Comparison of ENCODE assay signal across 8 cellular contexts in the genomic region with DNA sequence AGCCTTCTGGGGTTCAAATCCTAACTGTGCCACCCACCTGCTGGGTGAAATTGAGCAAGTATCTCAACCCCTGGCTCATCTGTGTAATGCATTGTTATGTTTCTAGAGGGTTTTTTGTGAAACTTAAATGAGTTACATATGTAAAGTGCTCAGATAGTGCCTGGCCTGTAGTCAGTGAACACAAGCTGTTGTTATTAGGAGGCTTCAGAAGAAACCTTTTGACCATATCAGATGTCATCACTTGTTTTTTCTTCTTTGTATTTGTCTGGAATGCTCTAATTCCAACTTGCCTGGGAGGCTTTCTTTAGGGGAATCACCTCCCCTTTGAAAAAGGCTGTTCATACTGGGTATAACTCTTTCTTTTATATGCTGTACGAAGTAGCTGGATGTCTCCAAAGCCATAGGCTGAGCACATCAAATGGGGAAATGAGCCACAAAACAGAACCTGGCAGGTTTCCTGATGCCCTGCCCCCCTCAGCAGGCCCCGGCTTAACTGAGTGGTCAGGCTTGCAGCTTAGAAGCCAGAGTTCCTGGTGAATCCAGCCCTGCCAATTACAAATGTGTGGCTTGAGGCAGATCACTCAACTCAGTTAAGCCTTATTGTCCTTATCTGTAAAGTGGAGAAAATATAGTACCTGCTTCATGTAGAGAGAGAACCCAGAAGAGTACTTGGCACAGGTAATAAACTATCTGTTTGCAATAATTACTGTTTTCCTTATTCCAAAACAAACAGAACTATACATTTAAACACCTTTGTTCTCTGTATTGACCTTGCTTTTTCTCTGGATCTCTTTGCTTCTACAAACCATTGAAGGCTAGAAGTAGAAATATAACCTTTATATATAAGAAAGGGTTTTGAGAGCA.
DNase-seq lines count a peak whose midpoint lies in the region; ATAC-seq and TF ChIP-seq lines count a peak whose summit lies in the region.

No MANE protein-coding gene starts in this region.

- peaks cover 5% of the 10 kb centered on the region; the same call in 1 of the 2 replicates for H4K20me1 ChIP-seq in DOHH2 (ENCODE audit: control insufficient read depth, insufficient read depth, low read depth, low read length)

- peaks cover 88% of the 10 kb centered on the region for H3K79me2 ChIP-seq in DOHH2 (ENCODE audit: control insufficient read depth, low read length)

- intact Hi-C loops in sciatic nerve (cut with DNase I): no loop called here

- H3K27me3 ChIP-seq in DOHH2 (ENCODE audit: control insufficient read depth, low read length) (no peaks in the 10 kb centered on the region), foreskin keratinocyte (no peaks in the 10 kb centered on the region)

- H3F3A ChIP-seq in DOHH2 (ENCODE audit: control insufficient read depth, insufficient read depth): peaks cover 6% of the 10 kb centered on the region

- peak; percentile 67 for DNase-seq in LNCaP clone FGC (ENCODE audit: low read depth)
- DNase-seq in UCSD-AML1 (lab: John Stamatoyannopoulos, UW; ENCODE audit: unreplicated experiment): peak; percentile 68
- peak in 1 of 2 donors; percentile 18 for DNase-seq in foreskin keratinocyte
- no peak for DNase-seq in sciatic nerve (ENCODE audit: low spot score)
- DNase-seq in GM13977 (ENCODE audit: low spot score): no peak

- TF ChIP-seq CTCF in DOHH2 (IDR thresholded peaks at IDR 0.05; ENCODE audit: low read depth, low read length, poor library complexity, severe bottlenecking): no peak
- no peak for TF ChIP-seq CTCF in LNCaP clone FGC (IDR thresholded peaks at IDR 0.05; ENCODE audit: control insufficient read depth, extremely low read depth, insufficient read depth)
- no peak for TF ChIP-seq CTCF in foreskin keratinocyte (conservative IDR thresholded peaks at IDR 0.05)
- no peak for TF ChIP-seq CTCF in GM13977 (IDR thresholded peaks at IDR 0.05; ENCODE audit: extremely low read depth, insufficient read depth, missing control alignments)

- H3K4me3 ChIP-seq in DOHH2 (ENCODE audit: low read length) (peak overlapping the region; percentile 59), LNCaP clone FGC (ENCODE audit: low read depth, low read length) (no peak overlapping the region; the same call in 1 of the 2 replicates)

- peak overlapping the region; percentile 64 for H3K27ac ChIP-seq in DOHH2 (ENCODE audit: low read depth, low read length)
- peak overlapping the region; percentile 33 for H3K27ac ChIP-seq in foreskin keratinocyte

- in situ Hi-C loops in GM13977 (cut with MboI; ENCODE audit: low pct_unique_long_range_greater_than_20kb, low sequenced_read_pairs, unreplicated experiment): no loop called here

- peaks cover 63% of the 10 kb centered on the region for H3K4me1 ChIP-seq in DOHH2 (ENCODE audit: control insufficient read depth, low read length)
- peaks cover 29% of the 10 kb centered on the region for H3K4me1 ChIP-seq in foreskin keratinocyte

- H3K9me3 ChIP-seq in DOHH2 (ENCODE audit: control insufficient read depth, insufficient read depth, low read length): no peaks in the 10 kb centered on the region

- peak overlapping the region; percentile 74 for H3K4me2 ChIP-seq in DOHH2 (ENCODE audit: low read length)

- peaks cover 23% of the 10 kb centered on the region for H3K36me3 ChIP-seq in DOHH2 (ENCODE audit: control insufficient read depth, low read length)

- ATAC-seq in foreskin keratinocyte (no peak), sciatic nerve (peak; percentile 29), GM21367 (IDR thresholded peaks at IDR 0.05; ENCODE audit: unreplicated experiment) (no peak), GM19463 (IDR thresholded peaks at IDR 0.05; ENCODE audit: unreplicated experiment) (no peak)

- no peaks in the 10 kb centered on the region for H3K9me2 ChIP-seq in DOHH2 (replicated peaks; ENCODE audit: control insufficient read depth, low read length)

Comparison
In these comparisons a context has a peak if more than half of its experiments do, and no peak if none do; other contexts are left out.
1. DNase-seq: peak in LNCaP clone FGC (single experiment) and UCSD-AML1 (single experiment); none in sciatic nerve (single experiment) and GM13977 (single experiment).